In genomic region chr2:54657664-54658083, GRCh38 we compare ENCODE assay signal across 1 cellular context.
TF ChIP-seq lines count a peak whose summit lies in the region.

No MANE protein-coding gene starts in this region.

TF ChIP-seq in HepG2, 621 proteins besides CTCF, POLR2A, EP300 and RAD21 (continued from another document):
- TF ChIP-seq, protein P1, sequence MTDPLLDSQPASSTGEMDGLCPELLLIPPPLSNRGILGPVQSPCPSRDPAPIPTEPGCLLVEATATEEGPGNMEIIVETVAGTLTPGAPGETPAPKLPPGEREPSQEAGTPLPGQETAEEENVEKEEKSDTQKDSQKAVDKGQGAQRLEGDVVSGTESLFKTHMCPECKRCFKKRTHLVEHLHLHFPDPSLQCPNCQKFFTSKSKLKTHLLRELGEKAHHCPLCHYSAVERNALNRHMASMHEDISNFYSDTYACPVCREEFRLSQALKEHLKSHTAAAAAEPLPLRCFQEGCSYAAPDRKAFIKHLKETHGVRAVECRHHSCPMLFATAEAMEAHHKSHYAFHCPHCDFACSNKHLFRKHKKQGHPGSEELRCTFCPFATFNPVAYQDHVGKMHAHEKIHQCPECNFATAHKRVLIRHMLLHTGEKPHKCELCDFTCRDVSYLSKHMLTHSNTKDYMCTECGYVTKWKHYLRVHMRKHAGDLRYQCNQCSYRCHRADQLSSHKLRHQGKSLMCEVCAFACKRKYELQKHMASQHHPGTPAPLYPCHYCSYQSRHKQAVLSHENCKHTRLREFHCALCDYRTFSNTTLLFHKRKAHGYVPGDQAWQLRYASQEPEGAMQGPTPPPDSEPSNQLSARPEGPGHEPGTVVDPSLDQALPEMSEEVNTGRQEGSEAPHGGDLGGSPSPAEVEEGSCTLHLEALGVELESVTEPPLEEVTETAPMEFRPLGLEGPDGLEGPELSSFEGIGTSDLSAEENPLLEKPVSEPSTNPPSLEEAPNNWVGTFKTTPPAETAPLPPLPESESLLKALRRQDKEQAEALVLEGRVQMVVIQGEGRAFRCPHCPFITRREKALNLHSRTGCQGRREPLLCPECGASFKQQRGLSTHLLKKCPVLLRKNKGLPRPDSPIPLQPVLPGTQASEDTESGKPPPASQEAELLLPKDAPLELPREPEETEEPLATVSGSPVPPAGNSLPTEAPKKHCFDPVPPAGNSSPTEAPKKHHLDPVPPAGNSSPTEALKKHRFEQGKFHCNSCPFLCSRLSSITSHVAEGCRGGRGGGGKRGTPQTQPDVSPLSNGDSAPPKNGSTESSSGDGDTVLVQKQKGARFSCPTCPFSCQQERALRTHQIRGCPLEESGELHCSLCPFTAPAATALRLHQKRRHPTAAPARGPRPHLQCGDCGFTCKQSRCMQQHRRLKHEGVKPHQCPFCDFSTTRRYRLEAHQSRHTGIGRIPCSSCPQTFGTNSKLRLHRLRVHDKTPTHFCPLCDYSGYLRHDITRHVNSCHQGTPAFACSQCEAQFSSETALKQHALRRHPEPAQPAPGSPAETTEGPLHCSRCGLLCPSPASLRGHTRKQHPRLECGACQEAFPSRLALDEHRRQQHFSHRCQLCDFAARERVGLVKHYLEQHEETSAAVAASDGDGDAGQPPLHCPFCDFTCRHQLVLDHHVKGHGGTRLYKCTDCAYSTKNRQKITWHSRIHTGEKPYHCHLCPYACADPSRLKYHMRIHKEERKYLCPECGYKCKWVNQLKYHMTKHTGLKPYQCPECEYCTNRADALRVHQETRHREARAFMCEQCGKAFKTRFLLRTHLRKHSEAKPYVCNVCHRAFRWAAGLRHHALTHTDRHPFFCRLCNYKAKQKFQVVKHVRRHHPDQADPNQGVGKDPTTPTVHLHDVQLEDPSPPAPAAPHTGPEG (CRISPR knock-in tag; IDR thresholded peaks at IDR 0.05): no peak
- TF ChIP-seq ZFP1 (CRISPR knock-in tag; IDR thresholded peaks at IDR 0.05): no peak
- TF ChIP-seq PAX8 (CRISPR knock-in tag; IDR thresholded peaks at IDR 0.05; ENCODE audit: borderline replicate concordance): no peak
- no peak for TF ChIP-seq ZNF75D (CRISPR knock-in tag; IDR thresholded peaks at IDR 0.05; ENCODE audit: borderline replicate concordance)
- TF ChIP-seq, protein P2, sequence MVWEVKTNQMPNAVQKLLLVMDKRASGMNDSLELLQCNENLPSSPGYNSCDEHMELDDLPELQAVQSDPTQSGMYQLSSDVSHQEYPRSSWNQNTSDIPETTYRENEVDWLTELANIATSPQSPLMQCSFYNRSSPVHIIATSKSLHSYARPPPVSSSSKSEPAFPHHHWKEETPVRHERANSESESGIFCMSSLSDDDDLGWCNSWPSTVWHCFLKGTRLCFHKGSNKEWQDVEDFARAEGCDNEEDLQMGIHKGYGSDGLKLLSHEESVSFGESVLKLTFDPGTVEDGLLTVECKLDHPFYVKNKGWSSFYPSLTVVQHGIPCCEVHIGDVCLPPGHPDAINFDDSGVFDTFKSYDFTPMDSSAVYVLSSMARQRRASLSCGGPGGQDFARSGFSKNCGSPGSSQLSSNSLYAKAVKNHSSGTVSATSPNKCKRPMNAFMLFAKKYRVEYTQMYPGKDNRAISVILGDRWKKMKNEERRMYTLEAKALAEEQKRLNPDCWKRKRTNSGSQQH (CRISPR knock-in tag; IDR thresholded peaks at IDR 0.05; ENCODE audit: low read depth): no peak
- TF ChIP-seq SP5 (CRISPR knock-in tag; IDR thresholded peaks at IDR 0.05; ENCODE audit: borderline replicate concordance, low read depth): no peak
- TF ChIP-seq MTA1 (CRISPR knock-in tag; IDR thresholded peaks at IDR 0.05; ENCODE audit: borderline replicate concordance): no peak
- TF ChIP-seq, protein P3, sequence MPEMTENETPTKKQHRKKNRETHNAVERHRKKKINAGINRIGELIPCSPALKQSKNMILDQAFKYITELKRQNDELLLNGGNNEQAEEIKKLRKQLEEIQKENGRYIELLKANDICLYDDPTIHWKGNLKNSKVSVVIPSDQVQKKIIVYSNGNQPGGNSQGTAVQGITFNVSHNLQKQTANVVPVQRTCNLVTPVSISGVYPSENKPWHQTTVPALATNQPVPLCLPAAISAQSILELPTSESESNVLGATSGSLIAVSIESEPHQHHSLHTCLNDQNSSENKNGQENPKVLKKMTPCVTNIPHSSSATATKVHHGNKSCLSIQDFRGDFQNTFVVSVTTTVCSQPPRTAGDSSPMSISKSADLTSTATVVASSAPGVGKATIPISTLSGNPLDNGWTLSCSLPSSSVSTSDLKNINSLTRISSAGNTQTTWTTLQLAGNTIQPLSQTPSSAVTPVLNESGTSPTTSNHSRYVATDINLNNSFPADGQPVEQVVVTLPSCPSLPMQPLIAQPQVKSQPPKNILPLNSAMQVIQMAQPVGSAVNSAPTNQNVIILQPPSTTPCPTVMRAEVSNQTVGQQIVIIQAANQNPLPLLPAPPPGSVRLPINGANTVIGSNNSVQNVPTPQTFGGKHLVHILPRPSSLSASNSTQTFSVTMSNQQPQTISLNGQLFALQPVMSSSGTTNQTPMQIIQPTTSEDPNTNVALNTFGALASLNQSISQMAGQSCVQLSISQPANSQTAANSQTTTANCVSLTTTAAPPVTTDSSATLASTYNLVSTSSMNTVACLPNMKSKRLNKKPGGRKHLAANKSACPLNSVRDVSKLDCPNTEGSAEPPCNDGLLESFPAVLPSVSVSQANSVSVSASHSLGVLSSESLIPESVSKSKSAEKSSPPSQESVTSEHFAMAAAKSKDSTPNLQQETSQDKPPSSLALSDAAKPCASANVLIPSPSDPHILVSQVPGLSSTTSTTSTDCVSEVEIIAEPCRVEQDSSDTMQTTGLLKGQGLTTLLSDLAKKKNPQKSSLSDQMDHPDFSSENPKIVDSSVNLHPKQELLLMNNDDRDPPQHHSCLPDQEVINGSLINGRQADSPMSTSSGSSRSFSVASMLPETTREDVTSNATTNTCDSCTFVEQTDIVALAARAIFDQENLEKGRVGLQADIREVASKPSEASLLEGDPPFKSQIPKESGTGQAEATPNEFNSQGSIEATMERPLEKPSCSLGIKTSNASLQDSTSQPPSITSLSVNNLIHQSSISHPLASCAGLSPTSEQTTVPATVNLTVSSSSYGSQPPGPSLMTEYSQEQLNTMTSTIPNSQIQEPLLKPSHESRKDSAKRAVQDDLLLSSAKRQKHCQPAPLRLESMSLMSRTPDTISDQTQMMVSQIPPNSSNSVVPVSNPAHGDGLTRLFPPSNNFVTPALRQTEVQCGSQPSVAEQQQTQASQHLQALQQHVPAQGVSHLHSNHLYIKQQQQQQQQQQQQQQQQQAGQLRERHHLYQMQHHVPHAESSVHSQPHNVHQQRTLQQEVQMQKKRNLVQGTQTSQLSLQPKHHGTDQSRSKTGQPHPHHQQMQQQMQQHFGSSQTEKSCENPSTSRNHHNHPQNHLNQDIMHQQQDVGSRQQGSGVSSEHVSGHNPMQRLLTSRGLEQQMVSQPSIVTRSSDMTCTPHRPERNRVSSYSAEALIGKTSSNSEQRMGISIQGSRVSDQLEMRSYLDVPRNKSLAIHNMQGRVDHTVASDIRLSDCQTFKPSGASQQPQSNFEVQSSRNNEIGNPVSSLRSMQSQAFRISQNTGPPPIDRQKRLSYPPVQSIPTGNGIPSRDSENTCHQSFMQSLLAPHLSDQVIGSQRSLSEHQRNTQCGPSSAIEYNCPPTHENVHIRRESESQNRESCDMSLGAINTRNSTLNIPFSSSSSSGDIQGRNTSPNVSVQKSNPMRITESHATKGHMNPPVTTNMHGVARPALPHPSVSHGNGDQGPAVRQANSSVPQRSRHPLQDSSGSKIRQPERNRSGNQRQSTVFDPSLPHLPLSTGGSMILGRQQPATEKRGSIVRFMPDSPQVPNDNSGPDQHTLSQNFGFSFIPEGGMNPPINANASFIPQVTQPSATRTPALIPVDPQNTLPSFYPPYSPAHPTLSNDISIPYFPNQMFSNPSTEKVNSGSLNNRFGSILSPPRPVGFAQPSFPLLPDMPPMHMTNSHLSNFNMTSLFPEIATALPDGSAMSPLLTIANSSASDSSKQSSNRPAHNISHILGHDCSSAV (CRISPR knock-in tag; IDR thresholded peaks at IDR 0.05; ENCODE audit: borderline replicate concordance): no peak
- TF ChIP-seq PTBP1 (IDR thresholded peaks at IDR 0.05; ENCODE audit: low read depth, low read length, poor library complexity, severe bottlenecking): no peak
- no peak for TF ChIP-seq ZNF740 (CRISPR knock-in tag; IDR thresholded peaks at IDR 0.05)
- TF ChIP-seq ZBTB1 (CRISPR knock-in tag; IDR thresholded peaks at IDR 0.05; ENCODE audit: borderline replicate concordance): no peak
- TF ChIP-seq ZNF282 (IDR thresholded peaks at IDR 0.05; ENCODE audit: partially characterized antibody): no peak
- no peak for TF ChIP-seq REPIN1 (CRISPR knock-in tag; IDR thresholded peaks at IDR 0.05; ENCODE audit: borderline replicate concordance, low read depth)
- TF ChIP-seq MYC (CRISPR knock-in tag; IDR thresholded peaks at IDR 0.05; ENCODE audit: borderline replicate concordance): no peak
- TF ChIP-seq ADNP (CRISPR knock-in tag; IDR thresholded peaks at IDR 0.05): no peak
- TF ChIP-seq DNMT3B (CRISPR knock-in tag; conservative IDR thresholded peaks at IDR 0.05): no peak
- no peak for TF ChIP-seq ZNF749 (CRISPR knock-in tag; IDR thresholded peaks at IDR 0.05; ENCODE audit: borderline replicate concordance)
- 0 out of 2 replicates have a peak, but pooled peaks have one; percentile 18 for TF ChIP-seq PITX1 (CRISPR knock-in tag; IDR thresholded peaks at IDR 0.05)
- TF ChIP-seq ZNF816 (CRISPR knock-in tag; IDR thresholded peaks at IDR 0.05; ENCODE audit: borderline replicate concordance): no peak
- TF ChIP-seq ZNF792 (CRISPR knock-in tag; IDR thresholded peaks at IDR 0.05): 0 out of 2 replicates have a peak, but pooled peaks have one; percentile 22
- TF ChIP-seq ZNF570 (CRISPR knock-in tag; IDR thresholded peaks at IDR 0.05; ENCODE audit: borderline replicate concordance): no peak
- TF ChIP-seq ASH2L (IDR thresholded peaks at IDR 0.05; ENCODE audit: insufficient read length, low read depth, low read length): no peak
- TF ChIP-seq, protein P4, sequence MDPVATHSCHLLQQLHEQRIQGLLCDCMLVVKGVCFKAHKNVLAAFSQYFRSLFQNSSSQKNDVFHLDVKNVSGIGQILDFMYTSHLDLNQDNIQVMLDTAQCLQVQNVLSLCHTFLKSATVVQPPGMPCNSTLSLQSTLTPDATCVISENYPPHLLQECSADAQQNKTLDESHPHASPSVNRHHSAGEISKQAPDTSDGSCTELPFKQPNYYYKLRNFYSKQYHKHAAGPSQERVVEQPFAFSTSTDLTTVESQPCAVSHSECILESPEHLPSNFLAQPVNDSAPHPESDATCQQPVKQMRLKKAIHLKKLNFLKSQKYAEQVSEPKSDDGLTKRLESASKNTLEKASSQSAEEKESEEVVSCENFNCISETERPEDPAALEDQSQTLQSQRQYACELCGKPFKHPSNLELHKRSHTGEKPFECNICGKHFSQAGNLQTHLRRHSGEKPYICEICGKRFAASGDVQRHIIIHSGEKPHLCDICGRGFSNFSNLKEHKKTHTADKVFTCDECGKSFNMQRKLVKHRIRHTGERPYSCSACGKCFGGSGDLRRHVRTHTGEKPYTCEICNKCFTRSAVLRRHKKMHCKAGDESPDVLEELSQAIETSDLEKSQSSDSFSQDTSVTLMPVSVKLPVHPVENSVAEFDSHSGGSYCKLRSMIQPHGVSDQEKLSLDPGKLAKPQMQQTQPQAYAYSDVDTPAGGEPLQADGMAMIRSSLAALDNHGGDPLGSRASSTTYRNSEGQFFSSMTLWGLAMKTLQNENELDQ (CRISPR knock-in tag; IDR thresholded peaks at IDR 0.05; ENCODE audit: borderline replicate concordance): no peak
- 0 out of 2 replicates have a peak, but pooled peaks have one; percentile 48 for TF ChIP-seq KMT2B (CRISPR knock-in tag; IDR thresholded peaks at IDR 0.05)
- no peak for TF ChIP-seq CCAR2 (optimal IDR thresholded peaks at IDR 0.05; ENCODE audit: low read depth, low read length)
- TF ChIP-seq STAG1 (CRISPR knock-in tag; IDR thresholded peaks at IDR 0.05): peak; percentile 80
- no peak for TF ChIP-seq THAP7 (CRISPR knock-in tag; IDR thresholded peaks at IDR 0.05)
- no peak for TF ChIP-seq KDM2A (CRISPR knock-in tag; IDR thresholded peaks at IDR 0.05; ENCODE audit: borderline replicate concordance, low read depth)
- no peak for TF ChIP-seq GZF1 (CRISPR knock-in tag; IDR thresholded peaks at IDR 0.05)
- TF ChIP-seq AGO2 (optimal IDR thresholded peaks at IDR 0.05; ENCODE audit: low read depth, low read length): peak; percentile 79
- no peak for TF ChIP-seq ZNF598 (CRISPR knock-in tag; IDR thresholded peaks at IDR 0.05; ENCODE audit: borderline replicate concordance)
- no peak for TF ChIP-seq ZNF629 (CRISPR knock-in tag; conservative IDR thresholded peaks at IDR 0.05)
- TF ChIP-seq ZNF317 (CRISPR knock-in tag; IDR thresholded peaks at IDR 0.05): no peak
- no peak for TF ChIP-seq ZBTB3 (CRISPR knock-in tag; IDR thresholded peaks at IDR 0.05; ENCODE audit: borderline replicate concordance, low read depth)
- TF ChIP-seq ZBTB38 (CRISPR knock-in tag; IDR thresholded peaks at IDR 0.05): peak; percentile 50; the same call in 1 of the 2 replicates
- TF ChIP-seq ZNF235 (CRISPR knock-in tag; IDR thresholded peaks at IDR 0.05; ENCODE audit: borderline replicate concordance): no peak
- peak; percentile 67 for TF ChIP-seq SMC3 (IDR thresholded peaks at IDR 0.05; ENCODE audit: low read length)
- TF ChIP-seq XRCC5 (optimal IDR thresholded peaks at IDR 0.05; ENCODE audit: low read length): no peak
- no peak for TF ChIP-seq PREB (CRISPR knock-in tag; IDR thresholded peaks at IDR 0.05)
- no peak for TF ChIP-seq ARNT (IDR thresholded peaks at IDR 0.05)
- TF ChIP-seq ZNF790 (CRISPR knock-in tag; IDR thresholded peaks at IDR 0.05; ENCODE audit: borderline replicate concordance): no peak
